ENCODE assay signal across 13 cellular contexts in genomic region chr1:26315874-26316850, GRCh38. TPM values are rescaled to one million over a fixed set of nuclear protein-coding genes. Genes with fewer than 3 reads are reported as not detected.
DNase-seq lines count a peak whose midpoint lies in the region; ATAC-seq, FAIRE-seq and TF ChIP-seq lines count a peak whose summit lies in the region.
"Had no signal": no experiment of that assay in that cellular context is flagged by ENCODE, and none has a peak within 500 bp of the region (broad histone marks: within the 10 kb centered on the region; RNA-seq: fewer than 3 reads in every experiment).

No MANE protein-coding gene starts in this region.

- no peak overlapping the region for H2AK5ac ChIP-seq in H1 (ENCODE audit: low read depth, low read length)

- DNase-seq in activated naive CD4-positive, alpha-beta T cell treated with anti-CD3 and anti-CD28 coated beads, Interleukin-2, amount 10 ng/mL, durations not matched to agents 7 days and 5 days: no peak
- no peak for DNase-seq in activated naive CD4-positive, alpha-beta T cell (lab: John Stamatoyannopoulos, UW)
- no peak for DNase-seq in Peyer's patch
- no peak for DNase-seq in H1 (ENCODE audit: low read depth in 1 of 2, low spot score in 2 of 2)
- no peak for DNase-seq in upper lobe of left lung
- no peak for DNase-seq in GM20000 (ENCODE audit: low spot score)
- no peak for DNase-seq in SK-N-DZ (ENCODE audit: low spot score)
- no peak for DNase-seq in SW480 (ENCODE audit: low spot score)
- DNase-seq: HFFc6, NCI-H187 treated with DMSO at 0.1 percent for 48 hours, NCI-H774 had no signal

- H2AFZ ChIP-seq in H1 (ENCODE audit: low read length): no peak overlapping the region

- CTCF ChIA-PET in activated naive CD4-positive, alpha-beta T cell treated with anti-CD3 and anti-CD28 coated beads, Interleukin-2, amount 10 ng/mL, durations not matched to agents 7 days and 5 days (lab: Charles Lee): interaction anchor here (0.9 to 19.9 kb wide), 4 partner anchors 8 to 34 kb away, joined by 3 to 632 read pairs (median 14); partner anchors contain the start of genes SH3BGRL3 and UBXN11
- CTCF ChIA-PET in H1 (lab: Charles Lee; ENCODE audit: partially characterized antibody): interaction anchor here (1.1 to 57.0 kb wide), 5 partner anchors 15 to 80 kb away, joined by 3 to 1530 read pairs (median 4); partner anchors contain the start of genes SH3BGRL3 and UBXN11

- peak overlapping the region; percentile 90 for H3K27ac Mint-ChIP-seq in activated naive CD4-positive, alpha-beta T cell treated with anti-CD3 and anti-CD28 coated beads, Interleukin-2, amount 10 ng/mL, durations not matched to agents 7 days and 5 days
- H3K27ac Mint-ChIP-seq: HFFc6 had no signal

- H4K91ac ChIP-seq in H1 (replicated peaks; ENCODE audit: insufficient read length, low read length): no peak overlapping the region

- H3K18ac ChIP-seq in H1 (ENCODE audit: extremely low read depth, low read length): no peak overlapping the region; the same call in 1 of the 2 replicates

- TF ChIP-seq RAD21 in H1 (IDR thresholded peaks at IDR 0.05 in 1 of 2, conservative IDR thresholded peaks at IDR 0.05 in 1 of 2; ENCODE audit: low read depth in 2 of 2, low read length in 2 of 2): no peak

- H3K23ac ChIP-seq in H1 (ENCODE audit: insufficient read length): no peak overlapping the region

- FAIRE-seq in H1 (lab: Jason Lieb, UNC): no peak

- no peaks in the 10 kb centered on the region for H3K23me2 ChIP-seq in H1 (ENCODE audit: low read depth, low read length)

- H3K4me3 ChIP-seq in Peyer's patch: no peak overlapping the region
- H3K4me3 ChIP-seq in H1 (ENCODE audit: extremely low read depth in 1 of 4, insufficient read depth in 2 of 4, low read depth in 3 of 4, low read length in 4 of 4): no peak overlapping the region
- no peak overlapping the region for H3K4me3 ChIP-seq in upper lobe of left lung
- H3K4me3 ChIP-seq: lung had no signal

- no peak overlapping the region for H4K5ac ChIP-seq in H1 (ENCODE audit: insufficient read length, low read depth, low read length)

- H3K4ac ChIP-seq in H1 (replicated peaks; ENCODE audit: insufficient read length, low read depth, low read length): no peak overlapping the region

- no peaks in the 10 kb centered on the region for H3K79me2 ChIP-seq in H1 (ENCODE audit: control insufficient read depth in 1 of 2, insufficient read depth in 2 of 2, low read length in 2 of 2)

- H4K20me1 ChIP-seq in H1 (replicated peaks in 1 of 2; ENCODE audit: control insufficient read depth in 1 of 2, insufficient read depth in 2 of 2, low read length in 2 of 2): no peaks in the 10 kb centered on the region

- 97% methylated on average over 6 of the region's 8 CpGs; no CpG with 5 or more reads in 1 of the 2 experiments for WGBS in H1 (ENCODE audit: extremely low coverage in 1 of 2, insufficient coverage in 1 of 2, insufficient read length in 1 of 2, insufficient replicate concordance in 2 of 2, low coverage in 1 of 2, low lambda C conversion rate in 2 of 2, missing lambda C conversion rate in 1 of 2), 2 experiments
- WGBS in upper lobe of left lung, 2 donors: 77 to 82% methylated on average over 8 of the region's 8 CpGs

- H3K56ac ChIP-seq in H1 (replicated peaks; ENCODE audit: insufficient read length, low read depth, low read length): no peak overlapping the region

- H3K36me3 Mint-ChIP-seq in activated naive CD4-positive, alpha-beta T cell treated with anti-CD3 and anti-CD28 coated beads, Interleukin-2, amount 10 ng/mL, durations not matched to agents 7 days and 5 days: peaks cover 31% of the 10 kb centered on the region

- H2BK120ac ChIP-seq in H1 (replicated peaks; ENCODE audit: low read depth, low read length): no peak overlapping the region

- H3K4me1 ChIP-seq in Peyer's patch: peaks cover 0 to 21% (median 15%) of the 10 kb centered on the region in 4 donors
- peaks cover 4 to 16% (median 8%) of the 10 kb centered on the region in 4 experiments for H3K4me1 ChIP-seq in H1 (replicated peaks in 1 of 4; ENCODE audit: control insufficient read depth in 3 of 4, insufficient read depth in 4 of 4, low read length in 3 of 4)
- H3K4me1 ChIP-seq in upper lobe of left lung: peaks cover 7 to 19% (median 14%) of the 10 kb centered on the region in 4 donors

- H3K9me3 Mint-ChIP-seq in activated naive CD4-positive, alpha-beta T cell treated with anti-CD3 and anti-CD28 coated beads, Interleukin-2, amount 10 ng/mL, durations not matched to agents 7 days and 5 days: no peaks in the 10 kb centered on the region
- H3K9me3 Mint-ChIP-seq: HFFc6 had no signal

- peak overlapping the region; percentile 90 for H3K4me3 Mint-ChIP-seq in activated naive CD4-positive, alpha-beta T cell treated with anti-CD3 and anti-CD28 coated beads, Interleukin-2, amount 10 ng/mL, durations not matched to agents 7 days and 5 days
- H3K4me3 Mint-ChIP-seq: HFFc6 had no signal

- H3K4me2 ChIP-seq in H1 (ENCODE audit: insufficient read depth in 1 of 2, low read depth in 2 of 2, low read length in 2 of 2): no peak overlapping the region

- TF ChIP-seq CTCF in Peyer's patch (IDR thresholded peaks at IDR 0.05) (no peak), H1 (IDR thresholded peaks at IDR 0.05; ENCODE audit: control extremely low read depth in 1 of 3, insufficient read depth in 1 of 3, low read depth in 1 of 3, low read length in 3 of 3) (no peak), upper lobe of left lung (IDR thresholded peaks at IDR 0.05) (no peak), GM20000 (IDR thresholded peaks at IDR 0.05; ENCODE audit: extremely low read depth, missing control alignments) (no peak)

- no peak overlapping the region for H2BK5ac ChIP-seq in H1 (ENCODE audit: low read depth, low read length)

- H3K79me1 ChIP-seq in H1 (ENCODE audit: low read depth, low read length): no peaks in the 10 kb centered on the region

- H3K9me3 ChIP-seq in Peyer's patch: no peaks in the 10 kb centered on the region
- H3K9me3 ChIP-seq in H1 (ENCODE audit: insufficient read depth in 2 of 2, low read depth in 1 of 2, low read length in 1 of 2): no peaks in the 10 kb centered on the region
- H3K9me3 ChIP-seq in upper lobe of left lung: no peaks in the 10 kb centered on the region

- H2BK15ac ChIP-seq in H1 (ENCODE audit: low read length): no peak overlapping the region

- H3K9ac ChIP-seq in H1 (replicated peaks in 1 of 4; ENCODE audit: extremely low read depth in 1 of 4, low read depth in 3 of 4, low read length in 3 of 4): no peak overlapping the region

- H3K14ac ChIP-seq in H1 (ENCODE audit: insufficient read length): no peak overlapping the region

- peak overlapping the region in 3 of 4 donors; percentile 19 to 90 (median 76) for H3K27ac ChIP-seq in Peyer's patch
- H3K27ac ChIP-seq in H1 (ENCODE audit: low read depth, low read length): no peak overlapping the region
- peak overlapping the region; percentile 44 to 76 (median 54) for H3K27ac ChIP-seq in upper lobe of left lung

- H3K27me3 Mint-ChIP-seq in activated naive CD4-positive, alpha-beta T cell treated with anti-CD3 and anti-CD28 coated beads, Interleukin-2, amount 10 ng/mL, durations not matched to agents 7 days and 5 days: no peaks in the 10 kb centered on the region

- TF ChIP-seq POLR2A in Peyer's patch (IDR thresholded peaks at IDR 0.05): no peak
- TF ChIP-seq POLR2A in H1 (IDR thresholded peaks at IDR 0.05; ENCODE audit: control extremely low read depth in 1 of 2, low read depth in 2 of 2, low read length in 2 of 2): no peak
- TF ChIP-seq POLR2A in upper lobe of left lung (IDR thresholded peaks at IDR 0.05): no peak

- no peak for ATAC-seq in upper lobe of left lung (ENCODE audit: low FRiP score in 2 of 2)

- no peak overlapping the region for H2BK12ac ChIP-seq in H1 (ENCODE audit: low read depth, low read length)

- H2BK20ac ChIP-seq in H1 (ENCODE audit: low read length): no peak overlapping the region

- peaks cover 0 to 7% (median 0%) of the 10 kb centered on the region in 3 donors for H3K36me3 ChIP-seq in Peyer's patch
- H3K36me3 ChIP-seq in H1 (ENCODE audit: control insufficient read depth in 2 of 4, insufficient read depth in 4 of 4, low read length in 3 of 4): no peaks in the 10 kb centered on the region
- H3K36me3 ChIP-seq in upper lobe of left lung: no peaks in the 10 kb centered on the region

- peaks cover 71% of the 10 kb centered on the region for H3K4me1 Mint-ChIP-seq in activated naive CD4-positive, alpha-beta T cell treated with anti-CD3 and anti-CD28 coated beads, Interleukin-2, amount 10 ng/mL, durations not matched to agents 7 days and 5 days

- POLR2A ChIA-PET in H1 (lab: Charles Lee; ENCODE audit: partially characterized antibody): interaction anchor here (0.7 to 3.9 kb wide), 9 partner anchors 9 to 100 kb away, joined by 3 to 29 read pairs (median 9); partner anchors contain the start of genes LIN28A and UBXN11

- no peak overlapping the region for H4K8ac ChIP-seq in H1 (ENCODE audit: extremely low read depth, insufficient read depth, low read length)

- TF ChIP-seq EP300 in H1 (IDR thresholded peaks at IDR 0.05; ENCODE audit: borderline replicate concordance in 1 of 2, low read depth in 2 of 2, low read length in 2 of 2) (no peak), upper lobe of left lung (IDR thresholded peaks at IDR 0.05) (no peak)

- H3K27me3 ChIP-seq in Peyer's patch (no peaks in the 10 kb centered on the region), H1 (replicated peaks in 1 of 4; ENCODE audit: control insufficient read depth in 3 of 4, extremely low read depth in 1 of 4, insufficient read depth in 3 of 4, low read length in 3 of 4) (no peaks in the 10 kb centered on the region), upper lobe of left lung (no peaks in the 10 kb centered on the region)

RNA-seq across cellular contexts. Expression of gene CD52, which starts 1.6 kb away (rescaled TPM):
- total RNA-seq in Peyer's patch (100 to 1,000 TPM in 1 of 4 donors, 10 to 100 TPM in 1, 1 to 10 TPM in 2; 4.7 to 135 (median 13.6) TPM), upper lobe of left lung (100 to 1,000 TPM in 5 of 6 donors, 10 to 100 TPM in 1; 74.4 to 437 (median 172) TPM)
- total RNA-seq in H1 (2021; fragmentation: NEBNext Ultra II Directional; extraction: Animal tissue kit (Norgen Biotek cat#: 25700)): 2.4 TPM in 1 of 2 replicates, not detected in the other
- 2.7 and 3.1 TPM in 2 replicates for polyA plus RNA-seq in H1 (2011; rRNA removed)
- 3.6 TPM for polyA plus RNA-seq in H1 (2011; cell fraction: cytosol; rRNA removed)
- 2.0 TPM for polyA plus RNA-seq in H1 (2011; cell fraction: nucleus; rRNA removed)
- 1.9 to 5.6 TPM (median 3.4 TPM) in 4 replicates for polyA plus RNA-seq in H1 (2012, experiment 1 of 2)
- 11.0 TPM for polyA plus RNA-seq in H1 (2012, experiment 2 of 2)
- 9.0 TPM for polyA plus RNA-seq in H1 (2013, experiment 1 of 2)
- 8.5 TPM for polyA plus RNA-seq in H1 (2013, experiment 2 of 2)
- polyA minus RNA-seq in H1 (2011; rRNA and poly(A)+ RNA removed): 0.59 and 2.0 TPM in 2 replicates
- polyA minus RNA-seq in H1 (2011; cell fraction: cytosol; rRNA and poly(A)+ RNA removed): not detected
- polyA minus RNA-seq in H1 (2011; cell fraction: nucleus; rRNA and poly(A)+ RNA removed): not detected
- polyA plus RNA-seq in SK-N-DZ (2014; cell fraction: cytosol; rRNA removed): not detected in 2 replicates
- polyA plus RNA-seq in SK-N-DZ (2014; cell fraction: nucleus; rRNA removed): not detected in 2 replicates
- total RNA-seq: fibroblast of lung, HFFc6 had no signal

RNA-seq across cellular contexts. Expression of gene UBXN11, which starts 9.7 kb away (rescaled TPM):
- total RNA-seq in Peyer's patch (10 to 100 TPM in 3 of 4 donors, 1 to 10 TPM in 1; 3.9 to 68.5 (median 18.2) TPM), upper lobe of left lung (100 to 1,000 TPM in 2 of 6 donors, 10 to 100 TPM in 4; 25.7 to 194 (median 62.5) TPM)
- total RNA-seq in H1 (2021; fragmentation: NEBNext Ultra II Directional; extraction: Animal tissue kit (Norgen Biotek cat#: 25700)): 6.1 and 6.3 TPM in 2 replicates
- 10.4 and 14.8 TPM in 2 replicates for polyA plus RNA-seq in H1 (2011; rRNA removed)
- 15.3 TPM for polyA plus RNA-seq in H1 (2011; cell fraction: cytosol; rRNA removed)
- 42.2 TPM for polyA plus RNA-seq in H1 (2011; cell fraction: nucleus; rRNA removed)
- 9.8 to 12.4 TPM (median 11.7 TPM) in 4 replicates for polyA plus RNA-seq in H1 (2012, experiment 1 of 2)
- polyA plus RNA-seq in H1 (2012, experiment 2 of 2): 10.1 TPM
- polyA plus RNA-seq in H1 (2013, experiment 1 of 2): 6.9 TPM
- 6.1 TPM for polyA plus RNA-seq in H1 (2013, experiment 2 of 2)
- polyA minus RNA-seq in H1 (2011; rRNA and poly(A)+ RNA removed): 7.2 and 7.3 TPM in 2 replicates
- polyA minus RNA-seq in H1 (2011; cell fraction: cytosol; rRNA and poly(A)+ RNA removed): 4.2 TPM
- 14.1 TPM for polyA minus RNA-seq in H1 (2011; cell fraction: nucleus; rRNA and poly(A)+ RNA removed)
- 4.8 and 5.1 TPM in 2 replicates for polyA plus RNA-seq in SK-N-DZ (2014; cell fraction: cytosol; rRNA removed)
- 52.0 and 62.5 TPM in 2 replicates for polyA plus RNA-seq in SK-N-DZ (2014; cell fraction: nucleus; rRNA removed)

RNA-seq across cellular contexts. Expression of gene SH3BGRL3, which starts 36.3 kb away (rescaled TPM):
- total RNA-seq in Peyer's patch (10 to 100 TPM; 62.7 to 91.8 (median 89.6) TPM), upper lobe of left lung (100 to 1,000 TPM in 4 of 6 donors, 10 to 100 TPM in 2; 39.1 to 271 (median 156) TPM)
- 77.8 and 84.4 TPM in 2 replicates for total RNA-seq in H1 (2021; fragmentation: NEBNext Ultra II Directional; extraction: Animal tissue kit (Norgen Biotek cat#: 25700))
- 107 and 120 TPM in 2 replicates for polyA plus RNA-seq in H1 (2011; rRNA removed)
- polyA plus RNA-seq in H1 (2011; cell fraction: cytosol; rRNA removed): 40.4 TPM
- polyA plus RNA-seq in H1 (2011; cell fraction: nucleus; rRNA removed): 52.7 TPM
- polyA plus RNA-seq in H1 (2012, experiment 1 of 2): 105 to 143 TPM (median 123 TPM) in 4 replicates
- 118 TPM for polyA plus RNA-seq in H1 (2012, experiment 2 of 2)
- 78.7 TPM for polyA plus RNA-seq in H1 (2013, experiment 1 of 2)
- polyA plus RNA-seq in H1 (2013, experiment 2 of 2): 82.7 TPM
- 49.1 and 61.0 TPM in 2 replicates for polyA minus RNA-seq in H1 (2011; rRNA and poly(A)+ RNA removed)
- polyA minus RNA-seq in H1 (2011; cell fraction: cytosol; rRNA and poly(A)+ RNA removed): 55.9 TPM
- 46.7 TPM for polyA minus RNA-seq in H1 (2011; cell fraction: nucleus; rRNA and poly(A)+ RNA removed)
- 9.1 and 15.6 TPM in 2 replicates for polyA plus RNA-seq in SK-N-DZ (2014; cell fraction: cytosol; rRNA removed)
- 4.0 and 8.9 TPM in 2 replicates for polyA plus RNA-seq in SK-N-DZ (2014; cell fraction: nucleus; rRNA removed)

RNA-seq across cellular contexts. Expression of gene CRYBG2, which starts 37.8 kb away (rescaled TPM):
- total RNA-seq in Peyer's patch (10 to 100 TPM in 3 of 4 donors, not detected in 1; 42.0 to 51.9 (median 51.8) TPM), upper lobe of left lung (10 to 100 TPM in 3 of 6 donors, 1 to 10 TPM in 2, under 1 TPM in 1; 0.59 to 25.2 (median 11.1) TPM)
- total RNA-seq in H1 (2021; fragmentation: NEBNext Ultra II Directional; extraction: Animal tissue kit (Norgen Biotek cat#: 25700)): 17.0 and 22.2 TPM in 2 replicates
- polyA plus RNA-seq in H1 (2011; rRNA removed): 14.2 and 22.1 TPM in 2 replicates
- 16.1 TPM for polyA plus RNA-seq in H1 (2011; cell fraction: cytosol; rRNA removed)
- polyA plus RNA-seq in H1 (2011; cell fraction: nucleus; rRNA removed): 35.5 TPM
- polyA plus RNA-seq in H1 (2012, experiment 1 of 2): 11.8 to 18.8 TPM (median 17.2 TPM) in 4 replicates
- polyA plus RNA-seq in H1 (2012, experiment 2 of 2): 11.2 TPM
- 7.4 TPM for polyA plus RNA-seq in H1 (2013, experiment 1 of 2)
- polyA plus RNA-seq in H1 (2013, experiment 2 of 2): 7.6 TPM
- 6.0 and 7.1 TPM in 2 replicates for polyA minus RNA-seq in H1 (2011; rRNA and poly(A)+ RNA removed)
- 11.9 TPM for polyA minus RNA-seq in H1 (2011; cell fraction: cytosol; rRNA and poly(A)+ RNA removed)
- 11.7 TPM for polyA minus RNA-seq in H1 (2011; cell fraction: nucleus; rRNA and poly(A)+ RNA removed)
- polyA plus RNA-seq in SK-N-DZ (2014; cell fraction: cytosol; rRNA removed): not detected in 2 replicates
- not detected in 2 replicates for polyA plus RNA-seq in SK-N-DZ (2014; cell fraction: nucleus; rRNA removed)
- total RNA-seq: fibroblast of lung, HFFc6 had no signal
- polyA plus RNA-seq: fibroblast of lung had no signal

RNA-seq across cellular contexts. Expression of gene ZNF683, which starts 56.4 kb away (rescaled TPM):
- total RNA-seq in Peyer's patch (not detected), upper lobe of left lung (1 to 10 TPM in 2 of 6 donors, under 1 TPM in 3, not detected in 1; 0.30 to 1.3 (median 0.72) TPM)
- not detected in 2 replicates for total RNA-seq in H1 (2021; fragmentation: NEBNext Ultra II Directional; extraction: Animal tissue kit (Norgen Biotek cat#: 25700))
- polyA plus RNA-seq in H1 (2011; rRNA removed): not detected in 2 replicates
- not detected for polyA plus RNA-seq in H1 (2011; cell fraction: cytosol; rRNA removed)
- polyA plus RNA-seq in H1 (2011; cell fraction: nucleus; rRNA removed): not detected
- not detected in 4 replicates for polyA plus RNA-seq in H1 (2012, experiment 1 of 2)
- not detected for polyA plus RNA-seq in H1 (2012, experiment 2 of 2)
- polyA plus RNA-seq in H1 (2013, experiment 1 of 2): not detected
- polyA plus RNA-seq in H1 (2013, experiment 2 of 2): not detected
- not detected in 2 replicates for polyA minus RNA-seq in H1 (2011; rRNA and poly(A)+ RNA removed)
- not detected for polyA minus RNA-seq in H1 (2011; cell fraction: cytosol; rRNA and poly(A)+ RNA removed)
- polyA minus RNA-seq in H1 (2011; cell fraction: nucleus; rRNA and poly(A)+ RNA removed): not detected
- not detected in 2 replicates for polyA plus RNA-seq in SK-N-DZ (2014; cell fraction: cytosol; rRNA removed)
- polyA plus RNA-seq in SK-N-DZ (2014; cell fraction: nucleus; rRNA removed): not detected in 2 replicates
- total RNA-seq: fibroblast of lung, HFFc6 had no signal
- polyA plus RNA-seq: fibroblast of lung had no signal
